In the genomic region with DNA sequence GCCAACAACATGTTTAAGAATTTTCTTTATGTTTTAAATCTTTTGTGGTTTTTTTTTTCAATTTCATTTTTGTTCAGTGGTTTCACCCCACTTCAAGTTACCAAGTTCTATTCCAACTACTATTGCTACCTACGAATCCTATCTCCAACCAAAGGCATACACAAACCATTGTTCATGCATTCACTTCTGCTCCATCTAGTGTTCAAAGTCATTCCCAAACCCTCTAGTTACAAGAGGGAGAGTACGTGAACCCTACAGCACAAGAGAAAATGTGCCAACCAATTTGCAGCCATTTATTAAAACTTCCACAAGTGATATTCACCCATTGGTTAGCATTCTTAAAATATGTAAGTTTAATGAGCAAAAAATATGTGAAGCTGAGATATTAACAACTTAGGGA, we compare ENCODE assay signal across 21 cellular contexts.
DNase-seq lines count a peak whose midpoint lies in the region; ATAC-seq and TF ChIP-seq lines count a peak whose summit lies in the region.
"Had no signal": no experiment of that assay in that cellular context is flagged by ENCODE, and none has a peak within 500 bp of the region (broad histone marks: within the 10 kb centered on the region; RNA-seq: fewer than 3 reads in every experiment).

No MANE protein-coding gene starts in this region.

- in situ Hi-C loops in transverse colon (cut with MboI; ENCODE audit: low pct_ligation_motif_present in 1 of 4, low pct_unique_long_range_greater_than_20kb in 1 of 4, low sequenced_read_pairs in 3 of 4) = no loop called here

- DNase-seq in A172 (ENCODE audit: low spot score) (peak; percentile 6), H9 (no peak), SW480 (ENCODE audit: low spot score) (peak; percentile 0), epithelial cell of esophagus (ENCODE audit: low read depth) (peak; percentile 11), SIG-M5 (lab: John Stamatoyannopoulos, UW) (no peak), transverse colon (no peak), NCI-H2029 (lab: John Stamatoyannopoulos, UW) (no peak)
- DNase-seq in activated CD8-positive, alpha-beta T cell treated with anti-CD3 and anti-CD28 coated beads for 36 hours = no peak
- DNase-seq: activated CD4-positive, alpha-beta T cell treated with anti-CD3 and anti-CD28 coated beads for 48 hours; activated CD8-positive, alpha-beta memory T cell treated with anti-CD3 and anti-CD28 coated beads, Interleukin-2, amount 50 U/mL, for 4 hours; amniotic stem cell; CD8-positive, alpha-beta T cell; central memory CD4-positive, alpha-beta T cell; effector CD4-positive, alpha-beta T cell; esophagus squamous epithelium; left ventricle myocardium inferior; MV-4-11; NCI-H2081 treated with DMSO at 0.1 percent for 48 hours; NCI-H69; Peyer's patch had no signal

- TF ChIP-seq POLR2A in transverse colon (IDR thresholded peaks at IDR 0.05) = no peak

- no peak overlapping the region for H3K14ac ChIP-seq in H9 (ENCODE audit: insufficient read depth, low read length)

- H3K4me3 ChIP-seq in epithelial cell of esophagus (ENCODE audit: low read length) (no peak overlapping the region), transverse colon (no peak overlapping the region)
- H3K4me3 ChIP-seq: esophagus squamous epithelium, left ventricle myocardium inferior, Peyer's patch, SK-N-MC had no signal

- H4K91ac ChIP-seq in H9 (ENCODE audit: insufficient read length, low read depth, low read length) = no peak overlapping the region

- no peak overlapping the region for H2AK5ac ChIP-seq in H9 (ENCODE audit: insufficient read length, low read length)

- no peak for ATAC-seq in activated CD8-positive, alpha-beta T cell treated with anti-CD3 and anti-CD28 coated beads for 36 hours
- ATAC-seq: CD8-positive, alpha-beta T cell had no signal

- H3K23me2 ChIP-seq in H9 (ENCODE audit: insufficient read length, low read depth, low read length, poor library complexity, severe bottlenecking) = no peaks in the 10 kb centered on the region

- POLR2A ChIA-PET in activated CD8-positive, alpha-beta T cell treated with anti-CD3 and anti-CD28 coated beads for 36 hours (lab: Charles Lee) = no interaction called here

- no peaks in the 10 kb centered on the region for H3K27me3 Mint-ChIP-seq in H9 (ENCODE audit: low read depth)
- no peaks in the 10 kb centered on the region for H3K27me3 Mint-ChIP-seq in activated CD8-positive, alpha-beta T cell treated with anti-CD3 and anti-CD28 coated beads for 36 hours

- H3K36me3 ChIP-seq in transverse colon = no peaks in the 10 kb centered on the region
- H3K36me3 ChIP-seq: esophagus squamous epithelium, left ventricle myocardium inferior, Peyer's patch had no signal

- H3K27ac Mint-ChIP-seq in H9 = no peak overlapping the region
- no peak overlapping the region for H3K27ac Mint-ChIP-seq in activated CD8-positive, alpha-beta T cell treated with anti-CD3 and anti-CD28 coated beads for 36 hours
- H3K27ac Mint-ChIP-seq: CD8-positive, alpha-beta T cell had no signal

- no peak overlapping the region for H2BK120ac ChIP-seq in H9 (ENCODE audit: low read depth, low read length, poor library complexity, severe bottlenecking)

- no peak overlapping the region for H2AFZ ChIP-seq in H9 (ENCODE audit: low read length)

- TF ChIP-seq CTCF in H9 (conservative IDR thresholded peaks at IDR 0.05) (peak; percentile 33; the same call in 2 of the 3 replicates), epithelial cell of esophagus (IDR thresholded peaks at IDR 0.05; ENCODE audit: insufficient read depth, low read depth, low read length, missing control alignments) (peak; percentile 22), transverse colon (IDR thresholded peaks at IDR 0.05) (no peak)
- TF ChIP-seq CTCF in activated CD8-positive, alpha-beta T cell treated with anti-CD3 and anti-CD28 coated beads for 36 hours (IDR thresholded peaks at IDR 0.05) = no peak

- H3K4me3 Mint-ChIP-seq in H9 = no peak overlapping the region
- no peak overlapping the region for H3K4me3 Mint-ChIP-seq in activated CD8-positive, alpha-beta T cell treated with anti-CD3 and anti-CD28 coated beads for 36 hours
- H3K4me3 Mint-ChIP-seq: CD8-positive, alpha-beta T cell had no signal

- H3K9ac ChIP-seq in H9 (ENCODE audit: extremely low read depth, insufficient read length, low read length) = no peak overlapping the region

- WGBS in H9 (ENCODE audit: extremely low coverage, insufficient read length, low lambda C conversion rate) = no CpG with 5 or more reads among the region's 2 CpGs
- WGBS in transverse colon (ENCODE audit: low coverage in 1 of 2), 2 donors = 60 to 66% methylated on average over 2 of the region's 2 CpGs

- H4K20me1 ChIP-seq in H9 (ENCODE audit: control insufficient read depth, insufficient read depth, insufficient read length) = no peaks in the 10 kb centered on the region

- H3K27me3 ChIP-seq in H9 (ENCODE audit: insufficient read depth, low read length) = no peaks in the 10 kb centered on the region
- no peaks in the 10 kb centered on the region for H3K27me3 ChIP-seq in transverse colon
- H3K27me3 ChIP-seq: esophagus squamous epithelium, Peyer's patch had no signal

- H2BK5ac ChIP-seq in H9 (ENCODE audit: insufficient read length, low read length) = no peak overlapping the region

- H3K23ac ChIP-seq in H9 (ENCODE audit: insufficient read length, low read depth, low read length) = no peak overlapping the region

- no peak overlapping the region for H3K4ac ChIP-seq in H9 (ENCODE audit: low read depth, low read length)

- H4K8ac ChIP-seq in H9 (replicated peaks; ENCODE audit: insufficient read length, low read depth, low read length) = no peak overlapping the region

- no peak overlapping the region for H2BK15ac ChIP-seq in H9 (ENCODE audit: low read depth, low read length)

- intact Hi-C loops in transverse colon (cut with DNase I; ENCODE audit: low total_unique reads) = no loop called here
- intact Hi-C loops in activated CD8-positive, alpha-beta T cell treated with anti-CD3 and anti-CD28 coated beads for 36 hours (cut with micrococcal nuclease) = no loop called here

- no peak overlapping the region for H3K4me2 ChIP-seq in H9 (ENCODE audit: insufficient read depth, insufficient read length, low read length)

- H3T11ph ChIP-seq in H9 (ENCODE audit: low read length) = no peak overlapping the region

- no peak overlapping the region for H3K18ac ChIP-seq in H9 (ENCODE audit: insufficient read length, low read depth, low read length)

- H3K27ac ChIP-seq in H9 (ENCODE audit: insufficient read length, low read depth, low read length) = no peak overlapping the region
- H3K27ac ChIP-seq in transverse colon = no peak overlapping the region
- H3K27ac ChIP-seq: esophagus squamous epithelium, left ventricle myocardium inferior, Peyer's patch, SK-N-MC had no signal

- CTCF ChIA-PET in activated CD8-positive, alpha-beta T cell treated with anti-CD3 and anti-CD28 coated beads for 36 hours (lab: Charles Lee) = no interaction called here

- H3K56ac ChIP-seq in H9 (ENCODE audit: insufficient read length, low read depth, low read length) = no peak overlapping the region

- H3K9me3 Mint-ChIP-seq in H9 = no peaks in the 10 kb centered on the region
- H3K9me3 Mint-ChIP-seq in activated CD8-positive, alpha-beta T cell treated with anti-CD3 and anti-CD28 coated beads for 36 hours = no peaks in the 10 kb centered on the region

- no peak overlapping the region for H2BK20ac ChIP-seq in H9 (ENCODE audit: low read depth, low read length, poor library complexity, severe bottlenecking)

- H3K79me1 ChIP-seq in H9 (ENCODE audit: insufficient read depth, low read depth, low read length, poor library complexity, severe bottlenecking) = no peaks in the 10 kb centered on the region

- no peak for TF ChIP-seq EP300 in transverse colon (IDR thresholded peaks at IDR 0.05; ENCODE audit: low read depth)

- H3K9me3 ChIP-seq in H9 (ENCODE audit: control insufficient read depth, low read depth, low read length) (no peaks in the 10 kb centered on the region), transverse colon (no peaks in the 10 kb centered on the region)
- H3K9me3 ChIP-seq: esophagus squamous epithelium, left ventricle myocardium inferior, Peyer's patch had no signal

- H3K79me2 ChIP-seq in H9 (ENCODE audit: insufficient read depth, low read length) = no peaks in the 10 kb centered on the region

- H3K36me3 Mint-ChIP-seq in H9 (ENCODE audit: insufficient read depth in 1 of 3, low read depth in 3 of 3) = no peaks in the 10 kb centered on the region
- no peaks in the 10 kb centered on the region for H3K36me3 Mint-ChIP-seq in activated CD8-positive, alpha-beta T cell treated with anti-CD3 and anti-CD28 coated beads for 36 hours (ENCODE audit: low read depth)
- H3K36me3 Mint-ChIP-seq: CD8-positive, alpha-beta T cell had no signal

- no peaks in the 10 kb centered on the region for H3K4me1 ChIP-seq in H9 (ENCODE audit: insufficient read depth, low read length)
- H3K4me1 ChIP-seq in transverse colon = no peaks in the 10 kb centered on the region
- H3K4me1 ChIP-seq: esophagus squamous epithelium, left ventricle myocardium inferior, Peyer's patch had no signal

- no peak overlapping the region for H4K5ac ChIP-seq in H9 (ENCODE audit: insufficient read length, low read depth, low read length)

- H2BK12ac ChIP-seq in H9 (ENCODE audit: insufficient read length, low read depth, low read length) = no peak overlapping the region

- H3K4me1 Mint-ChIP-seq in H9 = no peaks in the 10 kb centered on the region
- H3K4me1 Mint-ChIP-seq in activated CD8-positive, alpha-beta T cell treated with anti-CD3 and anti-CD28 coated beads for 36 hours (ENCODE audit: low read depth) = no peaks in the 10 kb centered on the region

Comparison
In these comparisons a context has a peak if more than half of its experiments do, and no peak if none do; other contexts are left out.
1. DNase-seq: peak in A172 (single experiment), SW480 (single experiment) and epithelial cell of esophagus (single experiment); none in H9 (single experiment), SIG-M5 (single experiment), transverse colon (single experiment), NCI-H2029 (single experiment) and activated CD8-positive, alpha-beta T cell treated with anti-CD3 and anti-CD28 coated beads for 36 hours (single experiment).
2. CTCF ChIP-seq: peak in H9 (single experiment) and epithelial cell of esophagus (single experiment); none in transverse colon (0 of 5) and activated CD8-positive, alpha-beta T cell treated with anti-CD3 and anti-CD28 coated beads for 36 hours (single experiment).